8 cellular contexts compared by ENCODE assay signal in the genomic region with DNA sequence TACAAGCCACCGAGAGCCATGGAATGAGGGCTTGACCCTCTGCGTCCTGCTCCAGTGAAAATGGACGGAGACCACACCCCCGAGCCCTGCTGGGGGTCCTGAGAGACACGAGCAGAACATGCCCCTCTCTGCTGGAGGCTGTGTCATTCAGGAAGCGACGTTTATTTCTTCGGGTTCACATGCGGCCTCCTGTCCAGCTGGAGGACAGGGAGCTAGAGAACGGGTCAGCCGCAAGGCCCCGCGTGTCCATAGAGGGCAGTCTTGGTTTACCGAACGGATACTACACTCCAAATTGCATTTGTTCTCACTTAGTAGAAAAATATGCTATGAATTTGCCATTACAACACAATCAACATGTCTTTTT. TPM values are rescaled to one million over a fixed set of nuclear protein-coding genes. Genes with fewer than 3 reads are reported as not detected.
DNase-seq lines count a peak whose midpoint lies in the region; ATAC-seq, FAIRE-seq and TF ChIP-seq lines count a peak whose summit lies in the region.

No MANE protein-coding gene starts in this region.

- H3K4me2 ChIP-seq in A549 = no peak overlapping the region

- H3K4me1 ChIP-seq in A549 = no peaks in the 10 kb centered on the region
- H3K4me1 ChIP-seq in heart right ventricle = no peaks in the 10 kb centered on the region
- H3K4me1 ChIP-seq in spleen = peaks cover 0 to 14% (median 6%) of the 10 kb centered on the region in 6 donors

- DNase-seq in A549 (ENCODE audit: low read depth in 1 of 2, low spot score in 1 of 2) = peak; percentile 52 to 72
- DNase-seq in GM10266 (ENCODE audit: extremely low spot score) = peak; percentile 78
- peak; percentile 27 for DNase-seq in NOMO-1 treated with DMSO at 0.1 percent for 48 hours (lab: John Stamatoyannopoulos, UW; ENCODE audit: unreplicated experiment)
- peak; percentile 64 for DNase-seq in amniotic epithelial cell (ENCODE audit: low read depth)
- peak; percentile 19 to 35 for DNase-seq in heart right ventricle
- DNase-seq in spleen = peak; percentile 67

- H3K9me3 ChIP-seq in A549 = no peaks in the 10 kb centered on the region
- peaks cover 0 to 2% (median 0%) of the 10 kb centered on the region in 11 donors for H3K9me3 ChIP-seq in heart right ventricle
- no peaks in the 10 kb centered on the region for H3K9me3 ChIP-seq in spleen

- no peak overlapping the region for H3K27ac ChIP-seq in A549
- no peak overlapping the region for H3K27ac ChIP-seq in heart right ventricle
- peak overlapping the region in 1 of 8 donors; percentile 43 for H3K27ac ChIP-seq in spleen

- peak; percentile 61 for TF ChIP-seq CTCF in A549 (IDR thresholded peaks at IDR 0.05)
- TF ChIP-seq CTCF in GM10266 (IDR thresholded peaks at IDR 0.05; ENCODE audit: control insufficient read depth, insufficient read depth, low read depth, missing control alignments) = peak; percentile 67
- TF ChIP-seq CTCF in heart right ventricle (IDR thresholded peaks at IDR 0.05) = peak; percentile 24 to 81 (median 71)
- TF ChIP-seq CTCF in spleen (IDR thresholded peaks at IDR 0.05 in 8 of 11, conservative IDR thresholded peaks at IDR 0.05 in 3 of 11) = peak in 9 of 11 experiments; percentile 17 to 69 (median 52)

- no peaks in the 10 kb centered on the region for H3K36me3 ChIP-seq in heart right ventricle
- H3K36me3 ChIP-seq in spleen = no peaks in the 10 kb centered on the region

- H3K27me3 ChIP-seq in heart right ventricle (peaks cover 0 to 54% (median 15%) of the 10 kb centered on the region in 7 donors), spleen (replicated peaks in 1 of 7) (peaks cover 0 to 54% (median 8%) of the 10 kb centered on the region in 7 donors)

- POLR2A ChIA-PET in A549 (lab: Yijun Ruan, JAX) = interaction anchor here (1.5 kb wide), 1 partner anchor 37 kb away, joined by 3 read pairs; no protein-coding TSS in a partner anchor

- TF ChIP-seq POLR2A in A549 (IDR thresholded peaks at IDR 0.05; ENCODE audit: low read length) (no peak), spleen (IDR thresholded peaks at IDR 0.05) (no peak)

- 20% methylated on average over 15 of the region's 15 CpGs for WGBS in A549 (ENCODE audit: missing lambda C conversion rate)
- 27 to 32% methylated on average over 15 of the region's 15 CpGs for WGBS in heart right ventricle, 2 donors
- WGBS in spleen, 5 donors = 32 to 46% (median 38%) methylated on average over 11 to 15 of the region's 15 CpGs

- H3K4me3 ChIP-seq in A549 (no peak overlapping the region), heart right ventricle (no peak overlapping the region), spleen (no peak overlapping the region)

- intact Hi-C loops in heart right ventricle (cut with DNase I) (loop anchor here (2.0 to 10.0 kb wide), 6 partner anchors 251 to 391 kb away; no protein-coding TSS in a partner anchor), spleen (cut with DNase I; ENCODE audit: low total_unique reads) (no loop called here)

- FAIRE-seq in A549 (lab: Jason Lieb, UNC) = no peak

- peak; percentile 69 to 81 for TF ChIP-seq RAD21 in A549 (conservative IDR thresholded peaks at IDR 0.05 in 1 of 2, IDR thresholded peaks at IDR 0.05 in 1 of 2)

- no peak for TF ChIP-seq EP300 in A549 (IDR thresholded peaks at IDR 0.05)

- CTCF ChIA-PET in A549 (lab: Yijun Ruan, JAX) = interaction anchor here (0.6 to 4.4 kb wide), 19 partner anchors 9 to 468 kb away, joined by 3 to 21 read pairs (median 5); no protein-coding TSS in a partner anchor

- ATAC-seq in A549 (peak; percentile 85 to 93), heart right ventricle (peak in 4 of 8 donors; percentile 67 to 74 (median 69)), HG02884 (IDR thresholded peaks at IDR 0.05; ENCODE audit: unreplicated experiment) (no peak), GM21825 (IDR thresholded peaks at IDR 0.05; ENCODE audit: unreplicated experiment) (no peak)

TF ChIP-seq in A549, 52 proteins besides CTCF, POLR2A, EP300 and RAD21:
- TF ChIP-seq SMC3 (IDR thresholded peaks at IDR 0.05) (peak; percentile 33; the same call in 1 of the 3 replicates), HEYL (CRISPR knock-in tag; IDR thresholded peaks at IDR 0.05) (no peak)

RNA-seq across cellular contexts. Expression of gene MRPL36, which starts 36.1 kb away (rescaled TPM):
- polyA plus RNA-seq in A549 (2011; rRNA removed) (124 and 127 TPM in 2 replicates), A549 (2017; fragmentation: RNase III; extraction: RNeasy Plus Mini Kit Qiagen cat#74134 plus additional on column Dnase treatment) (111 to 120 TPM (median 114 TPM) in 3 replicates), heart right ventricle (100 to 1,000 TPM in 1 of 2 donors, 10 to 100 TPM in 1; 45.5 to 126 TPM), spleen (10 to 100 TPM; 59.3 to 77.3 (median 66.2) TPM)
- 158 and 167 TPM in 2 replicates for polyA plus RNA-seq in A549 (2012; cell fraction: cytosol; rRNA removed)
- polyA plus RNA-seq in A549 (2012; cell fraction: nucleus; rRNA removed) = 84.2 and 85.1 TPM in 2 replicates
- 50.1 and 55.3 TPM in 2 replicates for polyA minus RNA-seq in A549 (2011; rRNA and poly(A)+ RNA removed)
- total RNA-seq in heart right ventricle (10 to 100 TPM; 43.4 to 76.9 (median 49.8) TPM), spleen (10 to 100 TPM; 20.3 to 45.0 (median 22.0) TPM)

RNA-seq across cellular contexts. Expression of gene NDUFS6, which starts 37.7 kb away (rescaled TPM):
- polyA plus RNA-seq in A549 (2011; rRNA removed) (38.1 and 76.0 TPM in 2 replicates), A549 (2017; fragmentation: RNase III; extraction: RNeasy Plus Mini Kit Qiagen cat#74134 plus additional on column Dnase treatment) (192 to 201 TPM (median 196 TPM) in 3 replicates), heart right ventricle (100 to 1,000 TPM; 187 to 198 TPM), spleen (10 to 100 TPM; 36.7 to 74.2 (median 49.3) TPM)
- 207 and 355 TPM in 2 replicates for polyA plus RNA-seq in A549 (2012; cell fraction: cytosol; rRNA removed)
- polyA plus RNA-seq in A549 (2012; cell fraction: nucleus; rRNA removed) = 106 and 113 TPM in 2 replicates
- 18.3 and 28.8 TPM in 2 replicates for polyA minus RNA-seq in A549 (2011; rRNA and poly(A)+ RNA removed)
- total RNA-seq in heart right ventricle (100 to 1,000 TPM in 3 of 10 donors, 10 to 100 TPM in 7; 60.2 to 137 (median 84.3) TPM), spleen (10 to 100 TPM; 18.2 to 38.4 (median 25.1) TPM)

Comparison
In these comparisons a context has a peak if more than half of its experiments do, and no peak if none do; other contexts are left out.
1. ATAC-seq: peak in A549 (2 of 2); none in HG02884 (single experiment) and GM21825 (single experiment).
2. DNase-seq: peak in every context shown above with its lines; median percentile 78 in GM10266; 67 in spleen; 64 in amniotic epithelial cell; 62 in A549; 27 in NOMO-1 treated with DMSO at 0.1 percent for 48 hours; 27 in heart right ventricle.
3. Peak in every context shown above with its lines, with median percentiles within 50 percentile points of each other: CTCF ChIP-seq.